29 cellular contexts compared by ENCODE assay signal in the genomic region with DNA sequence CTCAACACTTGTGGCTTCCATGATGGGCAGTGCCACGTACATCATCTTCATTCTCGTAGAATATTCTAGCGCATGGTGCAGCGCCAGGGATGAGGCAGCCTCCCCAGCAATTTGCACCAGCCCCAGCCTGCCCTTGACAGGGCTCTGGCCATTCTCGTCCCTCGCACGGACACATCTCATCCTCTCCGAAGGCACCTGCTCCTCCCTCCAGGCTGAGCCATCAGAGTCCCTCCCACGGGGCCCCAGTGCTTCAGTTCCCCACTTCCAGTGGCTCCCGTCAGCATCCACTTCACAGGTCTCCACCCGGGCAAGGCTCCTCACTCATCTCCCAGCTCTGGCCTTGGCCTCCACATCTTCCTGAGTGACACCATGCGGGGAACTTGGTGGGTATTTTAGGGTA. TPM values are rescaled to one million over a fixed set of nuclear protein-coding genes. Genes with fewer than 3 reads are reported as not detected.
"Had no signal": no experiment of that assay in that cellular context is flagged by ENCODE, and none has a peak within 500 bp of the region (broad histone marks: within the 10 kb centered on the region; RNA-seq: fewer than 3 reads in every experiment).

No MANE protein-coding gene starts in this region.

- H3K36me3 Mint-ChIP-seq: activated naive CD4-positive, alpha-beta T cell treated with anti-CD3 and anti-CD28 coated beads, Interleukin-2, amount 10 ng/mL, durations not matched to agents 7 days and 5 days; activated naive CD4-positive, alpha-beta T cell treated with anti-CD3 and anti-CD28 coated beads, Interleukin-2, amount 50 U/mL, for 72 hours; activated naive CD8-positive, alpha-beta T cell treated with anti-CD3 and anti-CD28 coated beads, Interleukin-2, amount 10 ng/mL, durations not matched to agents 7 days and 5 days; brain had no signal

- H3K4me3 ChIP-seq: ascending aorta, breast epithelium, cardiac muscle cell, coronary artery, dorsolateral prefrontal cortex had no signal

- H3K9me3 ChIP-seq: ascending aorta had no signal

- DNase-seq: activated CD4-positive, alpha-beta memory T cell treated with anti-CD3 and anti-CD28 coated beads, Interleukin-2, amount 10 ng/mL, durations not matched to agents 7 days and 5 days; activated CD4-positive, alpha-beta T cell treated with anti-CD3 and anti-CD28 coated beads for 36 hours; activated CD4-positive, alpha-beta T cell treated with anti-CD3 and anti-CD28 coated beads, Interleukin-2, amount 10 ng/mL, durations not matched to agents 24 days and 14 days; activated CD4-positive, alpha-beta T cell treated with anti-CD3 and anti-CD28 coated beads, Interleukin-2, amount 50 U/mL, for 4 hours; activated CD4-positive, CD25-positive, alpha-beta regulatory T cell; activated CD4-positive, CD25-positive, alpha-beta regulatory T cell treated with anti-CD3 and anti-CD28 coated beads, Interleukin-2, amount 50 U/mL, for 72 hours; activated CD8-positive, alpha-beta memory T cell treated with anti-CD3 and anti-CD28 coated beads, Interleukin-2, amount 50 U/mL, for 48 hours; activated gamma-delta T cell; activated naive CD4-positive, alpha-beta T cell; activated naive CD4-positive, alpha-beta T cell treated with anti-CD3 and anti-CD28 coated beads, Interleukin-2, amount 10 ng/mL, durations not matched to agents 7 days and 5 days; activated naive CD8-positive, alpha-beta T cell treated with anti-CD3 and anti-CD28 coated beads, Interleukin-2, amount 10 ng/mL, durations not matched to agents 7 days and 5 days; activated T-cell treated with anti-CD3 and anti-CD28 coated beads for 4 hours; activated T-cell treated with anti-CD3 and anti-CD28 coated beads, Interleukin-2, amount 50 U/mL, for 24 hours; activated T-cell treated with anti-CD3 and anti-CD28 coated beads, Interleukin-2, amount 50 U/mL, for 72 hours; dorsolateral prefrontal cortex; effector memory CD4-positive, alpha-beta T cell; endodermal cell; foreskin fibroblast; T-helper 2 cell had no signal

- H3K4me3 Mint-ChIP-seq: activated CD4-positive, alpha-beta memory T cell treated with anti-CD3 and anti-CD28 coated beads, Interleukin-2, amount 10 ng/mL, durations not matched to agents 7 days and 5 days; activated CD4-positive, alpha-beta T cell treated with anti-CD3 and anti-CD28 coated beads for 36 hours; activated CD4-positive, alpha-beta T cell treated with anti-CD3 and anti-CD28 coated beads, Interleukin-2, amount 10 ng/mL, durations not matched to agents 24 days and 14 days; activated naive CD4-positive, alpha-beta T cell treated with anti-CD3 and anti-CD28 coated beads, Interleukin-2, amount 10 ng/mL, durations not matched to agents 7 days and 5 days; activated naive CD8-positive, alpha-beta T cell treated with anti-CD3 and anti-CD28 coated beads, Interleukin-2, amount 10 ng/mL, durations not matched to agents 7 days and 5 days; activated T-cell treated with anti-CD3 and anti-CD28 coated beads, Interleukin-2, amount 50 U/mL, for 24 hours; activated T-cell treated with anti-CD3 and anti-CD28 coated beads, Interleukin-2, amount 50 U/mL, for 72 hours; brain; central memory CD8-positive, alpha-beta T cell; dendritic cell treated with granulocyte-macrophage colony-stimulating factor and Interleukin-4, amounts not matched to agents 40 ng/mL and 50 ng/mL, for 4 days; endodermal cell had no signal

- H3K36me3 ChIP-seq: ascending aorta, breast epithelium, cardiac muscle cell had no signal

- ATAC-seq: activated CD4-positive, alpha-beta T cell treated with anti-CD3 and anti-CD28 coated beads for 36 hours; activated naive CD4-positive, alpha-beta T cell treated with anti-CD3 and anti-CD28 coated beads, Interleukin-2, amount 50 U/mL, for 72 hours; activated T-cell treated with anti-CD3 and anti-CD28 coated beads, Interleukin-2, amount 50 U/mL, for 72 hours; esophagus mucosa had no signal

- H3K9me3 Mint-ChIP-seq: activated CD4-positive, alpha-beta memory T cell treated with anti-CD3 and anti-CD28 coated beads, Interleukin-2, amount 10 ng/mL, durations not matched to agents 7 days and 5 days; activated CD4-positive, alpha-beta T cell treated with anti-CD3 and anti-CD28 coated beads, Interleukin-2, amount 10 ng/mL, durations not matched to agents 24 days and 14 days; activated naive CD4-positive, alpha-beta T cell treated with anti-CD3 and anti-CD28 coated beads, Interleukin-2, amount 10 ng/mL, durations not matched to agents 7 days and 5 days; activated naive CD4-positive, alpha-beta T cell treated with anti-CD3 and anti-CD28 coated beads, Interleukin-2, amount 50 U/mL, for 72 hours; activated naive CD8-positive, alpha-beta T cell treated with anti-CD3 and anti-CD28 coated beads, Interleukin-2, amount 10 ng/mL, durations not matched to agents 7 days and 5 days; activated T-cell treated with anti-CD3 and anti-CD28 coated beads, Interleukin-2, amount 50 U/mL, for 24 hours; activated T-cell treated with anti-CD3 and anti-CD28 coated beads, Interleukin-2, amount 50 U/mL, for 72 hours; central memory CD8-positive, alpha-beta T cell; dendritic cell treated with granulocyte-macrophage colony-stimulating factor and Interleukin-4, amounts not matched to agents 40 ng/mL and 50 ng/mL, for 4 days; endodermal cell had no signal

- H3K4me1 ChIP-seq: ascending aorta, breast epithelium had no signal

- H3K4me1 Mint-ChIP-seq: central memory CD8-positive, alpha-beta T cell; endodermal cell had no signal

- H3K27ac Mint-ChIP-seq: activated CD4-positive, alpha-beta memory T cell treated with anti-CD3 and anti-CD28 coated beads, Interleukin-2, amount 10 ng/mL, durations not matched to agents 7 days and 5 days; activated CD4-positive, alpha-beta T cell treated with anti-CD3 and anti-CD28 coated beads for 36 hours; activated CD4-positive, alpha-beta T cell treated with anti-CD3 and anti-CD28 coated beads, Interleukin-2, amount 10 ng/mL, durations not matched to agents 24 days and 14 days; activated naive CD4-positive, alpha-beta T cell treated with anti-CD3 and anti-CD28 coated beads, Interleukin-2, amount 10 ng/mL, durations not matched to agents 7 days and 5 days; activated naive CD4-positive, alpha-beta T cell treated with anti-CD3 and anti-CD28 coated beads, Interleukin-2, amount 50 U/mL, for 72 hours; activated naive CD8-positive, alpha-beta T cell treated with anti-CD3 and anti-CD28 coated beads, Interleukin-2, amount 10 ng/mL, durations not matched to agents 7 days and 5 days; activated T-cell treated with anti-CD3 and anti-CD28 coated beads, Interleukin-2, amount 50 U/mL, for 24 hours; activated T-cell treated with anti-CD3 and anti-CD28 coated beads, Interleukin-2, amount 50 U/mL, for 72 hours; brain; dendritic cell treated with granulocyte-macrophage colony-stimulating factor and Interleukin-4, amounts not matched to agents 40 ng/mL and 50 ng/mL, for 4 days; endodermal cell had no signal

- H3K27ac ChIP-seq: ascending aorta, breast epithelium, cardiac muscle cell, coronary artery, dorsolateral prefrontal cortex had no signal

- H3K27me3 ChIP-seq: ascending aorta, cardiac muscle cell, dorsolateral prefrontal cortex had no signal

RNA-seq across cellular contexts. Expression of gene PHACTR3, which starts 13.3 kb away (rescaled TPM):
- total RNA-seq: activated CD4-positive, alpha-beta memory T cell treated with anti-CD3 and anti-CD28 coated beads, Interleukin-2, amount 10 ng/mL, durations not matched to agents 7 days and 5 days; activated CD4-positive, alpha-beta T cell treated with anti-CD3 and anti-CD28 coated beads for 36 hours; activated CD4-positive, alpha-beta T cell treated with anti-CD3 and anti-CD28 coated beads, Interleukin-2, amount 10 ng/mL, durations not matched to agents 24 days and 14 days; activated naive CD4-positive, alpha-beta T cell treated with anti-CD3 and anti-CD28 coated beads, Interleukin-2, amount 50 U/mL, for 72 hours; activated naive CD8-positive, alpha-beta T cell treated with anti-CD3 and anti-CD28 coated beads, Interleukin-2, amount 10 ng/mL, durations not matched to agents 7 days and 5 days; activated T-cell treated with anti-CD3 and anti-CD28 coated beads, Interleukin-2, amount 50 U/mL, for 72 hours; ascending aorta; esophagus mucosa; T-helper 1 cell treated with Interleukin-12 subunit alpha and Interleukin-12 subunit beta and Interleukin-4 antibody, amounts not matched to agents 30 ng/mL and 1 ng/mL, for 36 hours had no signal
